1 cellular context compared by ENCODE assay signal in genomic region chr14:100558966-100559365, GRCh38.
TF ChIP-seq lines count a peak whose summit lies in the region.

No MANE protein-coding gene starts in this region.

TF ChIP-seq in H1, 55 proteins besides CTCF, POLR2A, EP300 and RAD21:
- TF ChIP-seq NANOG (IDR thresholded peaks at IDR 0.05; ENCODE audit: insufficient read depth, low read depth, low read length, poor library complexity, severe bottlenecking) (no peak), SP4 (IDR thresholded peaks at IDR 0.05; ENCODE audit: low read length) (no peak), CBX8 (IDR thresholded peaks at IDR 0.05; ENCODE audit: borderline replicate concordance, low read depth, low read length) (no peak), ATF2 (IDR thresholded peaks at IDR 0.05; ENCODE audit: low read length) (no peak), ASH2L (IDR thresholded peaks at IDR 0.05; ENCODE audit: low read length) (no peak), CEBPB (IDR thresholded peaks at IDR 0.05; ENCODE audit: low read depth, low read length) (no peak)
